8 cellular contexts compared by ENCODE assay signal in the genomic region with DNA sequence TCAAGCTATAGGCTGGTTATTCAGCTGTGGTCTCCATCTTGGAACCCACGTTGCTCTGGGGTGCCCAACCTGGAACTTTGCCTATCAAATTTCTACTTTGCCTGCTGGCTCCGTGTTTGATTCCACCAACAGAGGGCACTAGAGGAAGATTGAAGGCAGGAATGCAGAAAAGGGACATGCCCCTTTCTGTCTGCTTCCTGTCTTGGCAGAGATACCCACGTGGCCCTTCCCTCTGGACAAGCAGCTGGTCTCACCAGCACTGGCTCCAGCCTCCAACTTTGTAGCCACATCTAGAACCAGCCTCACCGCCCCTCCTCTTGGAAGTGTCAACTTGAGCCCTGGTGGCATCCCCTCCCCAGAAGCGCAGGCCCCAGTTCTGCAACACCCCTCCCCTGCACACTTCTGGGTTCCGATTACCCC. TPM values are rescaled to one million over a fixed set of nuclear protein-coding genes. Genes with fewer than 3 reads are reported as not detected.
DNase-seq lines count a peak whose midpoint lies in the region; ATAC-seq lines count a peak whose summit lies in the region.

No MANE protein-coding gene starts in this region.

- peak; percentile 1 for DNase-seq in NCI-H2227 (lab: John Stamatoyannopoulos, UW; ENCODE audit: unreplicated experiment)
- no peak for DNase-seq in NCI-H2227 treated with DMSO at 0.1 percent for 48 hours (lab: John Stamatoyannopoulos, UW)
- DNase-seq in NCI-H2196 treated with DMSO at 0.1 percent for 48 hours (lab: John Stamatoyannopoulos, UW; ENCODE audit: unreplicated experiment) = peak; percentile 3
- peak; percentile 21 to 47 for DNase-seq in dermis microvascular lymphatic vessel endothelial cell (ENCODE audit: low read depth in 2 of 2)
- peak; percentile 9 for DNase-seq in midbrain (lab: John Stamatoyannopoulos, UW)
- DNase-seq in stimulated activated naive CD8-positive, alpha-beta T cell treated with anti-CD3 and anti-CD28 coated beads, Interleukin-15, Interleukin-2, amounts not matched to agents 100 U/mL and 50 U/mL, for 24 hours = peak; percentile 73

- ATAC-seq in activated CD4-positive, CD25-positive, alpha-beta regulatory T cell treated with anti-CD3 and anti-CD28 coated beads, Interleukin-2, amount 50 U/mL, for 24 hours = peak; percentile 65 to 78
- ATAC-seq in stimulated activated naive CD8-positive, alpha-beta T cell treated with anti-CD3 and anti-CD28 coated beads, Interleukin-15, Interleukin-2, amounts not matched to agents 100 U/mL and 50 U/mL, for 24 hours = peak; percentile 83
- ATAC-seq in HG02938 (IDR thresholded peaks at IDR 0.05; ENCODE audit: unreplicated experiment) = no peak

RNA-seq across cellular contexts. Expression of a gene that starts 52.1 kb away (rescaled TPM):
- total RNA-seq in dermis microvascular lymphatic vessel endothelial cell = 1.9 and 2.9 TPM in 2 replicates
